In the genomic region with DNA sequence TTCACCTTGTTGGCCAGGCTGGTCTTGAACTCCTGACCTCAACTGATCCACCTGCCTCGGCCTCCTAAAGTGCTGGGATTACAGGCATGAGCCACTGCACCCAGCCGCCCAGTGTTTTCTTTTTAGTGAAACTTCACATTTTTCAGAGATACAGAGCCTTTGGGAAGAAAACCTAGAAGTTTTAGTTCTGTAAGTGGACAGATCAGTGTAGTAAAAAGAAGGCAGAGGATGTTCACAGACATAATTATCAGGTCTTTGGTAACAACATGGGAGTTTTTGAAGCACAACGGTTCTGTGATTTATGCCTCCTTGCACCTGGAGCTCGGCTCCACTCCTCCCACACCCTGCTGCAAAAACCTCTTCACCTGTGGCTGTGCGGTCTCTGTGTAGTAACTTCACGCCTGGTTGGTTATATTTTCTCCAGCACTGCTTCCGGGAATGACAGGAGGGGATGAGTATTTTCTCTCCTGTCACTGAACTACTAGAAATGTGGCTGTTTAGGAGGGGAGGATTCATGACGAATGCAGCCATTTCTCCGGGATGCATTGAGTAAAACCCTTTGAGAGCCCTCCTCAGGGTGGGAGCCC, we compare ENCODE assay signal across 8 cellular contexts.
DNase-seq lines count a peak whose midpoint lies in the region; ATAC-seq and TF ChIP-seq lines count a peak whose summit lies in the region.

No MANE protein-coding gene starts in this region.

- TF ChIP-seq POLR2A in HCT116 (IDR thresholded peaks at IDR 0.05; ENCODE audit: borderline replicate concordance, extremely low read depth, insufficient read depth, insufficient read length), result no peak

- H3K27me3 Mint-ChIP-seq in endothelial cell (ENCODE audit: unreplicated experiment) (peaks cover 2% of the 10 kb centered on the region), CD14-positive monocyte (ENCODE audit: low read depth in 3 of 3) (peaks cover 1 to 5% (median 2%) of the 10 kb centered on the region in 3 donors)

- no peak overlapping the region for H3K4me3 ChIP-seq in HCT116 (replicated peaks in 1 of 2; ENCODE audit: low read depth in 1 of 2, low read length in 2 of 2)

- no peaks in the 10 kb centered on the region for H3K27me3 ChIP-seq in HCT116 (ENCODE audit: insufficient read depth, low read length)

- no TSS peak for BruUV-seq in HCT116 (replicated peaks; lab: Mats Ljungman, UMichigan)

- H3K9me3 Mint-ChIP-seq in endothelial cell (ENCODE audit: unreplicated experiment) (no peaks in the 10 kb centered on the region), CD14-positive monocyte (no peaks in the 10 kb centered on the region)

- CTCF ChIA-PET in HCT116 (lab: Charles Lee), result no interaction called here

- no peaks in the 10 kb centered on the region for H3K9me2 ChIP-seq in HCT116 (ENCODE audit: insufficient read depth)

- no peaks in the 10 kb centered on the region for H4K20me1 ChIP-seq in HCT116 (ENCODE audit: insufficient read depth)

- H3K9me3 ChIP-seq in HCT116 (ENCODE audit: control insufficient read depth in 1 of 2, insufficient read depth in 1 of 2, low read depth in 1 of 2, low read length in 2 of 2), result no peaks in the 10 kb centered on the region

- H3K4me1 Mint-ChIP-seq in endothelial cell (ENCODE audit: unreplicated experiment), result no peaks in the 10 kb centered on the region
- peaks cover 24% of the 10 kb centered on the region for H3K4me1 Mint-ChIP-seq in CD14-positive monocyte

- H3K4me3 Mint-ChIP-seq in endothelial cell (ENCODE audit: unreplicated experiment) (no peak overlapping the region), CD14-positive monocyte (no peak overlapping the region)

- no peaks in the 10 kb centered on the region for H3K36me3 Mint-ChIP-seq in endothelial cell (ENCODE audit: low read depth, unreplicated experiment)
- no peaks in the 10 kb centered on the region for H3K36me3 Mint-ChIP-seq in CD14-positive monocyte

- no peak for TF ChIP-seq RAD21 in HCT116 (IDR thresholded peaks at IDR 0.05; ENCODE audit: low read depth)

- peaks cover 23 to 41% of the 10 kb centered on the region in 2 experiments for H3K4me1 ChIP-seq in HCT116 (ENCODE audit: control insufficient read depth in 1 of 2, insufficient read depth in 2 of 2, low read length in 2 of 2)

- peak overlapping the region; percentile 16 for H3K4me2 ChIP-seq in HCT116 (ENCODE audit: low read length)

- no peak overlapping the region for H3K27ac ChIP-seq in HCT116 (ENCODE audit: low read depth, low read length)

- no peaks in the 10 kb centered on the region for H3K79me2 ChIP-seq in HCT116 (ENCODE audit: insufficient read depth, low read length)

- ATAC-seq in GM18517 (IDR thresholded peaks at IDR 0.05; ENCODE audit: unreplicated experiment), result peak; percentile 49
- 0 out of 2 replicates have a peak, but pooled peaks have one; percentile 44 for ATAC-seq in HCT116

- POLR2A ChIA-PET in HCT116 (lab: Charles Lee), result no interaction called here

- H3K9ac ChIP-seq in HCT116 (ENCODE audit: low read length), result no peak overlapping the region

- H3K27ac Mint-ChIP-seq in endothelial cell (ENCODE audit: unreplicated experiment), result no peak overlapping the region
- peak overlapping the region in 1 of 7 donors; percentile 48 for H3K27ac Mint-ChIP-seq in CD14-positive monocyte

- no peak for DNase-seq in HCT116 (ENCODE audit: low read depth, low spot score)
- DNase-seq in NCI-H2107 (lab: John Stamatoyannopoulos, UW), result peak; percentile 98
- peak; percentile 92 for DNase-seq in glomerular visceral epithelial cell (ENCODE audit: extremely low spot score)
- no peak for DNase-seq in activated CD8-positive, alpha-beta memory T cell treated with anti-CD3 and anti-CD28 coated beads for 24 hours
- no peak for DNase-seq in endothelial cell (ENCODE audit: low spot score)
- DNase-seq in CD14-positive monocyte (ENCODE audit: low spot score), result no peak
- DNase-seq in hippocampal formation (lab: John Stamatoyannopoulos, UW), result no peak

- RAD21 ChIA-PET in HCT116 (lab: Charles Lee; ENCODE audit: low non-redundant PET in 1 of 2, low total read pairs in 2 of 2, uncharacterized antibody in 2 of 2, unreplicated experiment in 2 of 2), result no interaction called here

- H3K36me3 ChIP-seq in HCT116 (ENCODE audit: control insufficient read depth in 1 of 2, insufficient read depth in 2 of 2, low read length in 2 of 2), result no peaks in the 10 kb centered on the region

- H2AFZ ChIP-seq in HCT116 (ENCODE audit: low read depth, low read length, poor library complexity, severe bottlenecking), result no peak overlapping the region

- intact Hi-C loops in HCT116 (cut with micrococcal nuclease) (no loop called here), CD14-positive monocyte (cut with micrococcal nuclease) (no loop called here)

- TF ChIP-seq CTCF in HCT116 (IDR thresholded peaks at IDR 0.05 in 2 of 3, conservative IDR thresholded peaks at IDR 0.05 in 1 of 3; ENCODE audit: borderline replicate concordance in 1 of 3, insufficient read depth in 1 of 3, low read depth in 2 of 3, low read length in 2 of 3), result no peak
- no peak for TF ChIP-seq CTCF in endothelial cell (IDR thresholded peaks at IDR 0.05; ENCODE audit: unreplicated experiment)
- TF ChIP-seq CTCF in CD14-positive monocyte (IDR thresholded peaks at IDR 0.05), result no peak

TF ChIP-seq in HCT116, 20 proteins besides CTCF, POLR2A, EP300 and RAD21:
- TF ChIP-seq YY1 (IDR thresholded peaks at IDR 0.05; ENCODE audit: extremely low read depth, insufficient replicate concordance, low read depth, low read length), result no peak
- TF ChIP-seq EGR1 (IDR thresholded peaks at IDR 0.05; ENCODE audit: low read depth), result no peak
- TF ChIP-seq, protein P1, sequence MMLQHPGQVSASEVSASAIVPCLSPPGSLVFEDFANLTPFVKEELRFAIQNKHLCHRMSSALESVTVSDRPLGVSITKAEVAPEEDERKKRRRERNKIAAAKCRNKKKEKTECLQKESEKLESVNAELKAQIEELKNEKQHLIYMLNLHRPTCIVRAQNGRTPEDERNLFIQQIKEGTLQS (IDR thresholded peaks at IDR 0.05), result no peak
- TF ChIP-seq, protein P2, sequence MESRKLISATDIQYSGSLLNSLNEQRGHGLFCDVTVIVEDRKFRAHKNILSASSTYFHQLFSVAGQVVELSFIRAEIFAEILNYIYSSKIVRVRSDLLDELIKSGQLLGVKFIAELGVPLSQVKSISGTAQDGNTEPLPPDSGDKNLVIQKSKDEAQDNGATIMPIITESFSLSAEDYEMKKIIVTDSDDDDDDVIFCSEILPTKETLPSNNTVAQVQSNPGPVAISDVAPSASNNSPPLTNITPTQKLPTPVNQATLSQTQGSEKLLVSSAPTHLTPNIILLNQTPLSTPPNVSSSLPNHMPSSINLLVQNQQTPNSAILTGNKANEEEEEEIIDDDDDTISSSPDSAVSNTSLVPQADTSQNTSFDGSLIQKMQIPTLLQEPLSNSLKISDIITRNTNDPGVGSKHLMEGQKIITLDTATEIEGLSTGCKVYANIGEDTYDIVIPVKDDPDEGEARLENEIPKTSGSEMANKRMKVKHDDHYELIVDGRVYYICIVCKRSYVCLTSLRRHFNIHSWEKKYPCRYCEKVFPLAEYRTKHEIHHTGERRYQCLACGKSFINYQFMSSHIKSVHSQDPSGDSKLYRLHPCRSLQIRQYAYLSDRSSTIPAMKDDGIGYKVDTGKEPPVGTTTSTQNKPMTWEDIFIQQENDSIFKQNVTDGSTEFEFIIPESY (IDR thresholded peaks at IDR 0.05; ENCODE audit: extremely low read depth, insufficient replicate concordance, low read length), result no peak
- no peak for TF ChIP-seq SP1 (IDR thresholded peaks at IDR 0.05; ENCODE audit: low read depth)
- TF ChIP-seq SRF (IDR thresholded peaks at IDR 0.05; ENCODE audit: low read depth), result no peak
- TF ChIP-seq CBX3 (IDR thresholded peaks at IDR 0.05; ENCODE audit: low read depth), result no peak
- TF ChIP-seq JUND (IDR thresholded peaks at IDR 0.05), result no peak
- TF ChIP-seq EZH2phosphoT487 (IDR thresholded peaks at IDR 0.05; ENCODE audit: borderline replicate concordance), result no peak
- no peak for TF ChIP-seq POLR2AphosphoS5 (IDR thresholded peaks at IDR 0.05; ENCODE audit: low read depth, low read length)
- TF ChIP-seq FOSL1 (IDR thresholded peaks at IDR 0.05; ENCODE audit: low read depth), result no peak
- no peak for TF ChIP-seq TCF7L2 (IDR thresholded peaks at IDR 0.05; ENCODE audit: borderline replicate concordance, extremely low read depth, insufficient read depth, insufficient read length)

Comparison
In these comparisons a context has a peak if more than half of its experiments do, and no peak if none do; other contexts are left out.
1. DNase-seq: peak in NCI-H2107 (single experiment) and glomerular visceral epithelial cell (single experiment); none in HCT116 (single experiment), activated CD8-positive, alpha-beta memory T cell treated with anti-CD3 and anti-CD28 coated beads for 24 hours (single experiment), endothelial cell (single experiment), CD14-positive monocyte (single experiment) and hippocampal formation (0 of 2).